10 cellular contexts compared by ENCODE assay signal in the genomic region with DNA sequence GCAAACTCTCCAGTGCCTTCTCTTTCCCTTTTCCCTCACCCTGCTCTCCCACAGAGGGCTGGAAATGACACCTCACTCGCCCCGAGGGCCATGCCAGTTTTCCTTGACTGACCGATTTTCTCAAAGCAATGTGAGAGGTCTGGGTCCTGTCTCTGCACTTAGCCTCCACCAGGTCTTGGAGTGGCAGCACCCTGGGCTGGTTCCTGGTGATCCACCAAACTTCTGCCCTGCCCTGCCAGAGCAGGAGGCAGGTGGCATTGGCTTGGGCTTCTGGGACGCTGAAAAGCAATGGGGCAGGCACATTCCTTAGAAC.
DNase-seq lines count a peak whose midpoint lies in the region; ATAC-seq, FAIRE-seq and TF ChIP-seq lines count a peak whose summit lies in the region.
"Had no signal": no experiment of that assay in that cellular context is flagged by ENCODE, and none has a peak within 500 bp of the region (broad histone marks: within the 10 kb centered on the region; RNA-seq: fewer than 3 reads in every experiment).

No MANE protein-coding gene starts in this region.

- H3K27ac ChIP-seq in astrocyte (ENCODE audit: low read depth, low read length) (no peak overlapping the region), lower lobe of right lung (peak overlapping the region; percentile 89)

- no peak for DNase-seq in activated naive CD4-positive, alpha-beta T cell (lab: John Stamatoyannopoulos, UW)
- DNase-seq in astrocyte (ENCODE audit: low read depth): no peak
- no peak for DNase-seq in lower lobe of right lung
- DNase-seq in type B pancreatic cell (ENCODE audit: extremely low spot score, unreplicated experiment): no peak
- DNase-seq in NCI-H1930 (lab: John Stamatoyannopoulos, UW): no peak
- DNase-seq in NCI-H1436 treated with DMSO at 0.1 percent for 48 hours (lab: John Stamatoyannopoulos, UW): no peak
- DNase-seq: NCI-H1105 treated with DMSO at 0.1 percent for 48 hours; stimulated activated naive CD4-positive, alpha-beta T cell treated with Interleukin-2 at 50 U/mL for 16 hours had no signal

- peaks cover 61% of the 10 kb centered on the region for H3K4me1 Mint-ChIP-seq in activated naive CD4-positive, alpha-beta T cell treated with anti-CD3 and anti-CD28 coated beads, Interleukin-2, amount 50 U/mL, for 24 hours
- peaks cover 10% of the 10 kb centered on the region for H3K4me1 Mint-ChIP-seq in astrocyte (ENCODE audit: low read depth, unreplicated experiment)
- H3K4me1 Mint-ChIP-seq in type B pancreatic cell (ENCODE audit: unreplicated experiment): peaks cover 27% of the 10 kb centered on the region

- peak in 1 of 2 donors; percentile 1 for ATAC-seq in lower lobe of right lung
- ATAC-seq in HG02588 (IDR thresholded peaks at IDR 0.05; ENCODE audit: unreplicated experiment): no peak

- peaks cover 3% of the 10 kb centered on the region for H4K20me1 ChIP-seq in astrocyte (ENCODE audit: insufficient read depth, low read length)

- H3K9me3 Mint-ChIP-seq in activated naive CD4-positive, alpha-beta T cell treated with anti-CD3 and anti-CD28 coated beads, Interleukin-2, amount 50 U/mL, for 24 hours: no peaks in the 10 kb centered on the region
- peaks cover 2% of the 10 kb centered on the region for H3K9me3 Mint-ChIP-seq in astrocyte (ENCODE audit: unreplicated experiment)
- H3K9me3 Mint-ChIP-seq in type B pancreatic cell: no peaks in the 10 kb centered on the region

- H3K4me3 ChIP-seq in astrocyte (ENCODE audit: insufficient read depth, low read depth, low read length) (no peak overlapping the region), lower lobe of right lung (peak overlapping the region; percentile 68)

- H3K27ac Mint-ChIP-seq in activated naive CD4-positive, alpha-beta T cell treated with anti-CD3 and anti-CD28 coated beads, Interleukin-2, amount 50 U/mL, for 24 hours: peak overlapping the region; percentile 90
- H3K27ac Mint-ChIP-seq in astrocyte (ENCODE audit: unreplicated experiment): no peak overlapping the region
- peak overlapping the region; percentile 81 for H3K27ac Mint-ChIP-seq in type B pancreatic cell

- TF ChIP-seq CTCF in astrocyte (IDR thresholded peaks at IDR 0.05; ENCODE audit: insufficient read depth, low read depth, low read length): no peak
- no peak for TF ChIP-seq CTCF in lower lobe of right lung (IDR thresholded peaks at IDR 0.05)
- no peak for TF ChIP-seq CTCF in type B pancreatic cell (conservative IDR thresholded peaks at IDR 0.05)

- H3K9me3 ChIP-seq in astrocyte (ENCODE audit: insufficient read depth, low read depth, low read length) (no peaks in the 10 kb centered on the region), lower lobe of right lung (no peaks in the 10 kb centered on the region)

- H3K36me3 Mint-ChIP-seq in activated naive CD4-positive, alpha-beta T cell treated with anti-CD3 and anti-CD28 coated beads, Interleukin-2, amount 50 U/mL, for 24 hours: peaks cover 2% of the 10 kb centered on the region
- no peaks in the 10 kb centered on the region for H3K36me3 Mint-ChIP-seq in astrocyte (ENCODE audit: low read depth, unreplicated experiment)
- peaks cover 3% of the 10 kb centered on the region for H3K36me3 Mint-ChIP-seq in type B pancreatic cell

- peak overlapping the region; percentile 91 for H3K4me3 Mint-ChIP-seq in activated naive CD4-positive, alpha-beta T cell treated with anti-CD3 and anti-CD28 coated beads, Interleukin-2, amount 50 U/mL, for 24 hours
- peak overlapping the region; percentile 79 for H3K4me3 Mint-ChIP-seq in astrocyte (ENCODE audit: unreplicated experiment)
- H3K4me3 Mint-ChIP-seq in type B pancreatic cell: peak overlapping the region; percentile 91

- intact Hi-C loops in lower lobe of right lung (cut with DNase I): no loop called here

- H3K79me2 ChIP-seq in astrocyte (ENCODE audit: insufficient read depth, low read length): no peaks in the 10 kb centered on the region

- peaks cover 6% of the 10 kb centered on the region for H3K4me1 ChIP-seq in astrocyte (ENCODE audit: insufficient read depth, low read length)
- H3K4me1 ChIP-seq in lower lobe of right lung: peaks cover 67% of the 10 kb centered on the region

- H2AFZ ChIP-seq in astrocyte (ENCODE audit: low read depth, low read length): no peak overlapping the region

- H3K36me3 ChIP-seq in astrocyte (ENCODE audit: insufficient read depth, low read length) (no peaks in the 10 kb centered on the region), lower lobe of right lung (no peaks in the 10 kb centered on the region)

- no peak for FAIRE-seq in astrocyte (lab: Jason Lieb, UNC)

- no peak overlapping the region for H3K4me2 ChIP-seq in astrocyte (ENCODE audit: low read length)

- H3K27me3 ChIP-seq in astrocyte (ENCODE audit: insufficient read depth, low read length): peaks cover 50% of the 10 kb centered on the region
- peaks cover 11% of the 10 kb centered on the region for H3K27me3 ChIP-seq in lower lobe of right lung (ENCODE audit: low read depth)

- no peaks in the 10 kb centered on the region for H3K27me3 Mint-ChIP-seq in activated naive CD4-positive, alpha-beta T cell treated with anti-CD3 and anti-CD28 coated beads, Interleukin-2, amount 50 U/mL, for 24 hours
- H3K27me3 Mint-ChIP-seq in astrocyte (ENCODE audit: low read depth, unreplicated experiment) (peaks cover 74% of the 10 kb centered on the region), type B pancreatic cell (peaks cover 24% of the 10 kb centered on the region)

- no peak overlapping the region for H3K9ac ChIP-seq in astrocyte (ENCODE audit: low read length)
